27 cellular contexts compared by ENCODE assay signal in the genomic region with DNA sequence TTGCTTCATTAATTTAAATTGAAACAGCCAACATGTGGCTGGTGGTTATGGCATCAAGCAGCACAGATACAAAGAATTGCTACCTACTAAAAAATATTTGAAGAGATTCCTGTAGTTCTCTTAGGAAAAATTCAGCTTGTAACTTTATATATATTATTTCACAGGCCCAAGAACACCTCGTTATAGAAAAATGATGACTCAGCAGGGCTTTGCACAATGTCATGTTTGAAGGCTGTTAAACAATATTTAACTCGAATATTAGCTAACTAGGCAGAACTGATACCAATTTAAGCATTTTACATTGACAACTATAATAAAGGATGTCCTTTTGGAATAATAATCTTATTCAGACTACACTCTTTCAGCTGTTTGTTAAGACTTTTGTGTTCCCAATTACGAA.
"Had no signal": no experiment of that assay in that cellular context is flagged by ENCODE, and none has a peak within 500 bp of the region (broad histone marks: within the 10 kb centered on the region; RNA-seq: fewer than 3 reads in every experiment).

No MANE protein-coding gene starts in this region.

- H3K27ac ChIP-seq: left lung, lower lobe of right lung, pancreas, prostate gland, sigmoid colon, spleen, suprapubic skin, thoracic aorta, tibial artery, upper lobe of right lung, uterus had no signal

- FAIRE-seq: islet of Langerhans, kidney, pancreas, small intestine had no signal

- H3K36me3 ChIP-seq: left lung, lower lobe of right lung, pancreas, prostate gland, sigmoid colon, spleen, thoracic aorta, tibial artery, uterus had no signal

- H3K27me3 ChIP-seq: left lung, pancreas, sigmoid colon, spleen, suprapubic skin, tibial artery, upper lobe of right lung, uterus had no signal

- ATAC-seq: left colon; left lung; lower lobe of right lung; naive thymus-derived CD8-positive, alpha-beta T cell; pancreas; right cardiac atrium; stimulated activated effector memory CD8-positive, alpha-beta T cell treated with anti-CD3 and anti-CD28 coated beads, Interleukin-12 subunit alpha, Interleukin-12 subunit beta, amount 100 ng/mL, for 72 hours; upper lobe of right lung had no signal

- H3K4me1 ChIP-seq: left lung, lower lobe of right lung, prostate gland, sigmoid colon, spleen, suprapubic skin, tibial artery, upper lobe of right lung, uterus had no signal

- H3K9me3 ChIP-seq: left lung, lower lobe of right lung, pancreas, prostate gland, sigmoid colon, spleen, suprapubic skin, thoracic aorta, tibial artery, upper lobe of right lung, uterus had no signal

- H3K4me3 ChIP-seq: left lung, lower lobe of right lung, pancreas, prostate gland, sigmoid colon, spleen, suprapubic skin, thoracic aorta, tibial artery, upper lobe of right lung, uterus had no signal

- DNase-seq: hypothalamus; immature natural killer cell; kidney; left colon; left lung; lower lobe of right lung; mammary epithelial cell; mesenchymal stem cell; naive thymus-derived CD8-positive, alpha-beta T cell; nucleus accumbens; pancreas; posterior cingulate gyrus; right cardiac atrium; sigmoid colon; small intestine; spleen; stimulated activated CD4-positive, alpha-beta T cell treated with anti-CD3 and anti-CD28 coated beads, Interleukin-4, amount 100 ng/mL, for 24 hours; stimulated activated naive CD4-positive, alpha-beta T cell; tibial artery; trophoblast cell; upper lobe of right lung; uterus had no signal
